Comparison of ENCODE assay signal across 16 cellular contexts in the genomic region with DNA sequence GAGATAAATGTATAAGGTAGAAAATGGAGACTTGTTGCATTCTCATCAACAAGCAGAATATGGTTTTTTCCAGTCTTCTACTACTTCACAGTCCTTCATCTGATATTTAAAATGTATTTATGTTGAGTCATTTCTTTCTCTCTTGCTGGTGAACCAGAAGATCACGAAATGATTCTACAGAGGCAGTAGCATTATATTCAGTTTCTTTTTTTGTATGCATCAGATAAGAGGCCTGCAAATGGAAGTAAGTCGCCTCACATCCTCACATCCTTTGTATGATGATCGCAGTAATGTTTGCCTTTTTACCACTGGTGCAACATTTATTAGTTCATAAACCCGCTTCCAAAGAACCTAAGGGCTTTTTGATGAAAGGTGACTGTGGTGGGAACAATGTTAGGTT. TPM values are rescaled to one million over a fixed set of nuclear protein-coding genes. Genes with fewer than 3 reads are reported as not detected.
A peak's percentile ranks its signal among the peaks of the same experiment; 100 is the strongest.
DNase-seq lines count a peak whose midpoint lies in the region; ATAC-seq, FAIRE-seq and TF ChIP-seq lines count a peak whose summit lies in the region.
"Had no signal": no experiment of that assay in that cellular context is flagged by ENCODE, and none has a peak within 500 bp of the region (broad histone marks: within the 10 kb centered on the region; RNA-seq: fewer than 3 reads in every experiment).

No MANE protein-coding gene starts in this region.

- in situ Hi-C loops in GM23248 (cut with MboI): no loop called here

- H3K27ac ChIP-seq in GM23248: no peak overlapping the region
- no peak overlapping the region for H3K27ac ChIP-seq in A673 (ENCODE audit: low read depth, low read length, poor library complexity, severe bottlenecking)
- H3K27ac ChIP-seq in prostate gland: no peak overlapping the region
- H3K27ac ChIP-seq: cardiac muscle cell, thyroid gland had no signal

- no peak overlapping the region for H3K4me3 ChIP-seq in GM23248
- H3K4me3 ChIP-seq in A673 (ENCODE audit: low read depth, low read length, poor library complexity, severe bottlenecking): no peak overlapping the region
- no peak overlapping the region for H3K4me3 ChIP-seq in prostate gland
- H3K4me3 ChIP-seq: cardiac muscle cell, GM23338, mucosa of descending colon, thyroid gland had no signal

- intact Hi-C loops in A673 (cut with micrococcal nuclease; ENCODE audit: unreplicated experiment) (no loop called here), prostate gland (cut with DNase I) (no loop called here)

- H3K36me3 Mint-ChIP-seq in activated CD4-positive, alpha-beta memory T cell treated with anti-CD3 and anti-CD28 coated beads, Interleukin-2, amount 10 ng/mL, durations not matched to agents 7 days and 5 days (ENCODE audit: low read depth): peaks cover 68% of the 10 kb centered on the region

- no peak overlapping the region for H3K4me2 ChIP-seq in GM23248 (ENCODE audit: unreplicated experiment)
- H3K4me2 ChIP-seq: GM23338 had no signal

- DNase-seq in GM19239 (ENCODE audit: insufficient read length, low spot score) (no peak), GM23248 (no peak), A673 (ENCODE audit: low spot score) (no peak), prostate gland (ENCODE audit: low spot score) (no peak), ureter (ENCODE audit: low spot score) (no peak)
- DNase-seq in activated CD4-positive, alpha-beta memory T cell treated with anti-CD3 and anti-CD28 coated beads, Interleukin-2, amount 10 ng/mL, durations not matched to agents 7 days and 5 days: no peak
- DNase-seq: CD8-positive, alpha-beta T cell; mucosa of descending colon; NCI-H1930; T-helper 17 cell; thyroid gland had no signal

- peak overlapping the region; percentile 88 for H3K27ac Mint-ChIP-seq in activated CD4-positive, alpha-beta memory T cell treated with anti-CD3 and anti-CD28 coated beads, Interleukin-2, amount 10 ng/mL, durations not matched to agents 7 days and 5 days
- H3K27ac Mint-ChIP-seq: CD8-positive, alpha-beta T cell; GM23338; T-helper 17 cell had no signal

- H3K27me3 ChIP-seq in GM23248 (replicated peaks; ENCODE audit: insufficient read depth) (no peaks in the 10 kb centered on the region), A673 (replicated peaks; ENCODE audit: insufficient read depth, low read depth, low read length, poor library complexity) (no peaks in the 10 kb centered on the region), prostate gland (replicated peaks; ENCODE audit: insufficient read depth) (no peaks in the 10 kb centered on the region)
- H3K27me3 ChIP-seq: cardiac muscle cell, thyroid gland had no signal

- no peak overlapping the region for H3K4me3 Mint-ChIP-seq in activated CD4-positive, alpha-beta memory T cell treated with anti-CD3 and anti-CD28 coated beads, Interleukin-2, amount 10 ng/mL, durations not matched to agents 7 days and 5 days
- H3K4me3 Mint-ChIP-seq: CD8-positive, alpha-beta T cell; GM23338; T-helper 17 cell had no signal

- H3K9me3 ChIP-seq in GM23248 (ENCODE audit: low read depth): no peaks in the 10 kb centered on the region
- H3K9me3 ChIP-seq in A673 (ENCODE audit: low read depth, low read length, poor library complexity, severe bottlenecking): no peaks in the 10 kb centered on the region
- H3K9me3 ChIP-seq in prostate gland: no peaks in the 10 kb centered on the region
- H3K9me3 ChIP-seq: mucosa of descending colon, thyroid gland had no signal

- POLR2A ChIA-PET in activated CD4-positive, alpha-beta memory T cell treated with anti-CD3 and anti-CD28 coated beads, Interleukin-2, amount 10 ng/mL, durations not matched to agents 7 days and 5 days (lab: Charles Lee): interaction anchor here (1.1 kb wide), 1 partner anchor 54 kb away, joined by 3 read pairs; no protein-coding TSS in a partner anchor
- POLR2A ChIA-PET in A673 (lab: Charles Lee; ENCODE audit: low non-redundant PET): interaction anchor here (0.7 kb wide), 1 partner anchor 34 kb away, joined by 3 read pairs; no protein-coding TSS in a partner anchor

- H3F3A ChIP-seq in GM23248 (ENCODE audit: insufficient read depth): no peaks in the 10 kb centered on the region

- H3K36me3 ChIP-seq in GM23248 (ENCODE audit: low read depth): peaks cover 27% of the 10 kb centered on the region
- peaks cover 17% of the 10 kb centered on the region for H3K36me3 ChIP-seq in A673 (ENCODE audit: insufficient read depth, low read length, poor library complexity, severe bottlenecking)
- peaks cover 0 to 3% of the 10 kb centered on the region in 2 donors for H3K36me3 ChIP-seq in prostate gland

- CTCF ChIA-PET in activated CD4-positive, alpha-beta memory T cell treated with anti-CD3 and anti-CD28 coated beads, Interleukin-2, amount 10 ng/mL, durations not matched to agents 7 days and 5 days (lab: Charles Lee): no interaction called here
- CTCF ChIA-PET in A673 (lab: Charles Lee): no interaction called here

- no TSS peak for BruUV-seq in A673 (replicated peaks; lab: Mats Ljungman, UMichigan)

- FAIRE-seq in GM19239 (lab: Jason Lieb, UNC): peak; percentile 85

- H3K4me1 Mint-ChIP-seq in activated CD4-positive, alpha-beta memory T cell treated with anti-CD3 and anti-CD28 coated beads, Interleukin-2, amount 10 ng/mL, durations not matched to agents 7 days and 5 days: peaks cover 65% of the 10 kb centered on the region
- H3K4me1 Mint-ChIP-seq: GM23338 had no signal

- H3K79me2 ChIP-seq in GM23248 (ENCODE audit: insufficient read depth): no peaks in the 10 kb centered on the region

- ATAC-seq in GM18502 (IDR thresholded peaks at IDR 0.05; ENCODE audit: poor library complexity, unreplicated experiment): peak; percentile 54
- ATAC-seq in HG02970 (IDR thresholded peaks at IDR 0.05; ENCODE audit: low FRiP score, unreplicated experiment): peak; percentile 38
- ATAC-seq: CD8-positive, alpha-beta T cell; GM23338; mucosa of descending colon; T-helper 17 cell had no signal

- H4K20me1 ChIP-seq in GM23248 (ENCODE audit: insufficient read depth): no peaks in the 10 kb centered on the region

- no peaks in the 10 kb centered on the region for H3K4me1 ChIP-seq in GM23248 (ENCODE audit: insufficient read depth)
- H3K4me1 ChIP-seq in A673 (ENCODE audit: insufficient read depth, low read length, poor library complexity, severe bottlenecking): no peaks in the 10 kb centered on the region
- H3K4me1 ChIP-seq in prostate gland (replicated peaks): no peaks in the 10 kb centered on the region
- H3K4me1 ChIP-seq: thyroid gland had no signal

- 97 to 98% methylated on average over 4 of the region's 4 CpGs for WGBS in GM23248 (ENCODE audit: low coverage in 1 of 2, low lambda C conversion rate in 2 of 2, missing lambda C conversion rate in 2 of 2), 2 experiments
- WGBS in prostate gland: 48% methylated on average over 4 of the region's 4 CpGs

- H3K9ac ChIP-seq in GM23248: no peak overlapping the region

- H3K9me3 Mint-ChIP-seq in activated CD4-positive, alpha-beta memory T cell treated with anti-CD3 and anti-CD28 coated beads, Interleukin-2, amount 10 ng/mL, durations not matched to agents 7 days and 5 days: no peaks in the 10 kb centered on the region
- H3K9me3 Mint-ChIP-seq: CD8-positive, alpha-beta T cell; GM23338 had no signal

- H2AFZ ChIP-seq in GM23248: no peak overlapping the region
- H2AFZ ChIP-seq: GM23338 had no signal

- TF ChIP-seq POLR2A in prostate gland (IDR thresholded peaks at IDR 0.05): no peak

- no peaks in the 10 kb centered on the region for H3K9me2 ChIP-seq in GM23248 (ENCODE audit: insufficient read depth)

- H3K27me3 Mint-ChIP-seq in activated CD4-positive, alpha-beta memory T cell treated with anti-CD3 and anti-CD28 coated beads, Interleukin-2, amount 10 ng/mL, durations not matched to agents 7 days and 5 days: no peaks in the 10 kb centered on the region
- H3K27me3 Mint-ChIP-seq: T-helper 17 cell had no signal

- TF ChIP-seq CTCF in A673 (conservative IDR thresholded peaks at IDR 0.05; ENCODE audit: low read depth, low read length) (no peak), prostate gland (IDR thresholded peaks at IDR 0.05) (no peak)

RNA-seq across cellular contexts. Expression of a gene that starts 22.1 kb away (rescaled TPM):
- total RNA-seq in activated CD4-positive, alpha-beta memory T cell treated with anti-CD3 and anti-CD28 coated beads, Interleukin-2, amount 10 ng/mL, durations not matched to agents 7 days and 5 days: 10 to 100 TPM; 32.9 to 36.6 TPM
- not detected in 2 replicates for total RNA-seq in GM23248 (2014; rRNA removed; shearing (Covaris generic))
- polyA plus RNA-seq in GM23248 (2016; fragmentation: Nextera tagmentation; extraction: Ambion mirVana): not detected in 2 replicates
- total RNA-seq in A673 (2021) (not detected in 2 replicates), prostate gland (1 to 10 TPM in 1 of 2 donors, not detected in 1; 2.3 TPM), ureter (not detected)
- total RNA-seq: cardiac muscle cell; CD8-positive, alpha-beta T cell; GM23338; mucosa of descending colon; thyroid gland had no signal
- polyA plus RNA-seq: cardiac muscle cell, esophagus, GM23338 had no signal

RNA-seq across cellular contexts. Expression of a gene that starts 37.9 kb away (rescaled TPM):
- 10 to 100 TPM in 1 of 2 experiments, 1 to 10 TPM in 1; 7.4 to 12.6 TPM for total RNA-seq in activated CD4-positive, alpha-beta memory T cell treated with anti-CD3 and anti-CD28 coated beads, Interleukin-2, amount 10 ng/mL, durations not matched to agents 7 days and 5 days
- not detected in 2 replicates for total RNA-seq in GM23248 (2014; rRNA removed; shearing (Covaris generic))
- 0.34 TPM in 1 of 2 replicates, not detected in the other for polyA plus RNA-seq in GM23248 (2016; fragmentation: Nextera tagmentation; extraction: Ambion mirVana)
- total RNA-seq in A673 (2021): not detected in 2 replicates
- not detected for total RNA-seq in prostate gland
- total RNA-seq in ureter: not detected
- total RNA-seq: cardiac muscle cell; CD8-positive, alpha-beta T cell; GM23338; mucosa of descending colon; T-helper 17 cell; thyroid gland had no signal
- polyA plus RNA-seq: cardiac muscle cell, esophagus, GM23338 had no signal

Comparison
In these comparisons a context has a peak if more than half of its experiments do, and no peak if none do; other contexts are left out.
1. RNA of a gene that starts 22.1 kb away (total RNA-seq): 32.9 to 36.6 TPM in activated CD4-positive, alpha-beta memory T cell treated with anti-CD3 and anti-CD28 coated beads, Interleukin-2, amount 10 ng/mL, durations not matched to agents 7 days and 5 days; 2.3 TPM in prostate gland, not detected in A673, not detected in GM23248 and not detected in ureter (single experiment); every median in the first group is over 10 times any median in the second.